ENCODE assay signal across 8 cellular contexts in the genomic region with DNA sequence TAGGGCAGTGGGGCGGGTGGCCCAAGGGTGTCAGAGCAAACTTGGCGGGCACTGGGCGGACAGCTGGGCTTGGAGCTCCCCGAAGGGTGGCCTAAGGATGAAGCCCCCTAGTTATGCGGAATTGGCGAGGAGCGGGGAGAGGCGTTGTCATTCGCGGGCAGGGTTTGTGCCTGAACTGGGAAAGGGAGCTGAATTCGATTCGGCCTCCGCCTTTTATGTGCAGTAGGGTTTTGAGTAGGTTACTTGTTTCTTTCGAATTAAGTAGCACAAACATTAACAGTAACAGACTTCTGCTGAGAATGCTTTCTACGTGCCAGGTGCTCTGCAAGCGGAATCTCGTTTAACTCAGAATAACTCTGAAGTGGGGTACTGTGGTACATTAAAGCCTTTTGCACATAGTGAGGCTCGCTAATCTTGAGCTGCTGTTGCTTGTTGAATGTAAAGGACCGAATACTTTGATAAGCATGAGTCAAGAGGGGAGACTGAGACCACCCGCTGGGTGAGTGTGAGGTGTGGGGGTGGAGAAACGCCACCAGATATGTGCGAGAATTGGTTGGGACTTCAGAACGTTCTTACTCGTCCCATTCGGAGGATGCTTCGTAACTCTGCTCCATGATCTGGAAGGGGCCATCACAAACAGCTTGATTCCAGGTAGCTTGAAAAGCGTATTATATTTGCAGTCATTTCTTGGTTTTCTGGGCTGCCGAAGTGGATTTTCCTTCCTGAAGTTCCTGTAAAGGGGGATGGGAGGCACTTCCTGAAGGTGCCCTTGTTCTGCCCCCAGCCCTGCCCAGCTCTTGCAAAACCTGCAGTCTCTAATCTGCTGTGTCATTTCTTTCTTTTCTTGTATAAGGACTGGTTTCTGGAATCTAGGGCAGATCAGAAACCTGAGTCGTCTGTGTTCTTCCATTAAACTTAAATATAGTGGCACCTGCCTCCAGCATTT.
DNase-seq lines count a peak whose midpoint lies in the region; ATAC-seq lines count a peak whose summit lies in the region.

No MANE protein-coding gene starts in this region.

- H3K27me3 ChIP-seq in muscle layer of duodenum (ENCODE audit: low read depth, low read length) = no peaks in the 10 kb centered on the region

- H3K9me3 ChIP-seq in muscle layer of duodenum (ENCODE audit: control insufficient read depth in 1 of 2, low read length in 2 of 2) = no peaks in the 10 kb centered on the region

- intact Hi-C loops in dendritic cell treated with granulocyte-macrophage colony-stimulating factor and Interleukin-4, amounts not matched to agents 40 ng/mL and 50 ng/mL, for 4 days (cut with micrococcal nuclease) = loop anchor here (5.0 kb wide), 3 partner anchors 34 to 166 kb away; partner anchors contain the start of genes DSN1 and TGIF2

- H3K27ac Mint-ChIP-seq in activated T-cell treated with anti-CD3 and anti-CD28 coated beads, Interleukin-2, amount 50 U/mL, for 24 hours = peak overlapping the region; percentile 96
- H3K27ac Mint-ChIP-seq in dendritic cell treated with granulocyte-macrophage colony-stimulating factor and Interleukin-4, amounts not matched to agents 40 ng/mL and 50 ng/mL, for 4 days = peak overlapping the region; percentile 95

- H3K4me1 ChIP-seq in muscle layer of duodenum (ENCODE audit: control insufficient read depth in 1 of 2, insufficient read depth in 2 of 2, low read length in 2 of 2) = peaks cover 12 to 16% of the 10 kb centered on the region in 2 donors

- H3K36me3 Mint-ChIP-seq in activated T-cell treated with anti-CD3 and anti-CD28 coated beads, Interleukin-2, amount 50 U/mL, for 24 hours (ENCODE audit: low read depth) = peaks cover 56% of the 10 kb centered on the region
- H3K36me3 Mint-ChIP-seq in dendritic cell treated with granulocyte-macrophage colony-stimulating factor and Interleukin-4, amounts not matched to agents 40 ng/mL and 50 ng/mL, for 4 days (ENCODE audit: low read depth) = peaks cover 54% of the 10 kb centered on the region

- H3K4me1 Mint-ChIP-seq in activated T-cell treated with anti-CD3 and anti-CD28 coated beads, Interleukin-2, amount 50 U/mL, for 24 hours (ENCODE audit: low read depth) = peaks cover 27% of the 10 kb centered on the region
- peaks cover 35% of the 10 kb centered on the region for H3K4me1 Mint-ChIP-seq in dendritic cell treated with granulocyte-macrophage colony-stimulating factor and Interleukin-4, amounts not matched to agents 40 ng/mL and 50 ng/mL, for 4 days (ENCODE audit: low read depth)

- H3K27me3 Mint-ChIP-seq in activated T-cell treated with anti-CD3 and anti-CD28 coated beads, Interleukin-2, amount 50 U/mL, for 24 hours = no peaks in the 10 kb centered on the region
- H3K27me3 Mint-ChIP-seq in dendritic cell treated with granulocyte-macrophage colony-stimulating factor and Interleukin-4, amounts not matched to agents 40 ng/mL and 50 ng/mL, for 4 days = no peaks in the 10 kb centered on the region

- H3K4me3 ChIP-seq in muscle layer of duodenum (ENCODE audit: low read depth in 1 of 2, low read length in 2 of 2) = peak overlapping the region; percentile 96 to 98

- H3K36me3 ChIP-seq in muscle layer of duodenum (ENCODE audit: control insufficient read depth in 1 of 2, insufficient read depth in 2 of 2, low read length in 2 of 2) = peaks cover 20 to 35% of the 10 kb centered on the region in 2 donors

- ATAC-seq in HG03354 (IDR thresholded peaks at IDR 0.05; ENCODE audit: poor library complexity, severe bottlenecking, unreplicated experiment) = no peak
- ATAC-seq in HG02610 (IDR thresholded peaks at IDR 0.05; ENCODE audit: unreplicated experiment) = no peak

- H3K9me3 Mint-ChIP-seq in activated T-cell treated with anti-CD3 and anti-CD28 coated beads, Interleukin-2, amount 50 U/mL, for 24 hours = no peaks in the 10 kb centered on the region
- no peaks in the 10 kb centered on the region for H3K9me3 Mint-ChIP-seq in dendritic cell treated with granulocyte-macrophage colony-stimulating factor and Interleukin-4, amounts not matched to agents 40 ng/mL and 50 ng/mL, for 4 days

- H3K4me3 Mint-ChIP-seq in activated T-cell treated with anti-CD3 and anti-CD28 coated beads, Interleukin-2, amount 50 U/mL, for 24 hours = peak overlapping the region; percentile 98
- H3K4me3 Mint-ChIP-seq in dendritic cell treated with granulocyte-macrophage colony-stimulating factor and Interleukin-4, amounts not matched to agents 40 ng/mL and 50 ng/mL, for 4 days = peak overlapping the region; percentile 99

- peak overlapping the region; percentile 94 for H3K27ac ChIP-seq in muscle layer of duodenum (ENCODE audit: low read length)

- DNase-seq in activated T-cell treated with anti-CD3 and anti-CD28 coated beads, Interleukin-2, amount 50 U/mL, for 24 hours = no peak
- DNase-seq in activated T-cell treated with anti-CD3 and anti-CD28 coated beads for 4 hours (no peak), RKO (ENCODE audit: low spot score) (peak; percentile 63)
- DNase-seq in activated CD4-positive, CD25-positive, alpha-beta regulatory T cell (lab: John Stamatoyannopoulos, UW) = no peak
